In the genomic region with DNA sequence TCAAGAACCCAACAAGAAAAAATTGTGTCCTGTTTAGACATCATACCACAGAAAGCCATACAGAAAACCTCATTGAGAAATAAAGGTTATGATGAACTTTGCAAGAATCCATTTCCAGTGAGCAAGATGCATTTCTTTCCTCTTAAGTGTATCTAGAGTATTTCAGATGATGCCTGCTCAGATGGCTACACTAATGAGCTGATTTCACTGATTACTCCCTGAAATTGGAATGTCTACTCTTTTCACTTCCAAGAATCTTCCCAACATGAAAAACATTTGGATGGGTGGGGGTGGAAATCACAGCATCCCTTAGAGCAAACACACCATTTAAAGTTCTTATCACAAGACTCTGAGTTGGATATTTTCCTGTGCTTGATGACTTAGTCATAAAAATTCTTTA, we compare ENCODE assay signal across 20 cellular contexts. TPM values are rescaled to one million over a fixed set of nuclear protein-coding genes. Genes with fewer than 3 reads are reported as not detected.
A peak's percentile ranks its signal among the peaks of the same experiment; 100 is the strongest.
DNase-seq lines count a peak whose midpoint lies in the region; ATAC-seq and TF ChIP-seq lines count a peak whose summit lies in the region.
"Had no signal": no experiment of that assay in that cellular context is flagged by ENCODE, and none has a peak within 500 bp of the region (broad histone marks: within the 10 kb centered on the region; RNA-seq: fewer than 3 reads in every experiment).

No MANE protein-coding gene starts in this region.

- no peak for TF ChIP-seq CTCF in right lobe of liver (IDR thresholded peaks at IDR 0.05)

- no peak overlapping the region for H3K4me3 ChIP-seq in right lobe of liver
- H3K4me3 ChIP-seq: dorsolateral prefrontal cortex, testis had no signal

- intact Hi-C loops in right lobe of liver (cut with DNase I): no loop called here
- intact Hi-C loops in Right ventricle myocardium superior (cut with DNase I): no loop called here

- DNase-seq in AG20443 (ENCODE audit: low spot score) (peak; percentile 76), NCI-H226 (peak; percentile 88), dedifferentiated amniotic fluid mesenchymal stem cell (ENCODE audit: extremely low spot score) (peak; percentile 21), non-pigmented ciliary epithelial cell (ENCODE audit: low read depth) (peak; percentile 71), right lobe of liver (no peak), SHP77 (lab: John Stamatoyannopoulos, UW) (no peak), Right ventricle myocardium superior (no peak)
- DNase-seq: activated effector memory CD4-positive, alpha-beta T cell treated with anti-CD3 and anti-CD28 coated beads, Interleukin-2, amount 50 U/mL, for 16 hours; aorta; DMS53; dorsolateral prefrontal cortex; left colon; NCI-H187; SIG-M5; stimulated activated CD4-positive, alpha-beta T cell treated with anti-CD3 and anti-CD28 coated beads, Interleukin-4, amount 100 ng/mL, for 4 hours; testis had no signal

- no peaks in the 10 kb centered on the region for H3K9me3 ChIP-seq in right lobe of liver
- H3K9me3 ChIP-seq: neutrophil, testis had no signal

- no peak overlapping the region for H3K27ac ChIP-seq in right lobe of liver
- H3K27ac ChIP-seq: dorsolateral prefrontal cortex, neutrophil, testis had no signal

- no peaks in the 10 kb centered on the region for H3K27me3 ChIP-seq in right lobe of liver
- H3K27me3 ChIP-seq: dorsolateral prefrontal cortex, neutrophil, testis had no signal

- ATAC-seq in right lobe of liver (no peak), HG02610 (IDR thresholded peaks at IDR 0.05; ENCODE audit: unreplicated experiment) (no peak), Right ventricle myocardium superior (ENCODE audit: poor library complexity) (no peak)
- ATAC-seq: activated CD4-positive, CD25-positive, alpha-beta regulatory T cell treated with anti-CD3 and anti-CD28 coated beads, Interleukin-2, amount 50 U/mL, for 24 hours; esophagus mucosa; left colon had no signal

- no peaks in the 10 kb centered on the region for H3K36me3 ChIP-seq in right lobe of liver
- H3K36me3 ChIP-seq: neutrophil had no signal

- no peak for TF ChIP-seq POLR2A in right lobe of liver (IDR thresholded peaks at IDR 0.05)

- H3K4me1 ChIP-seq in right lobe of liver: no peaks in the 10 kb centered on the region
- H3K4me1 ChIP-seq: testis had no signal

RNA-seq across cellular contexts. Expression of gene IL12A, which starts 41.4 kb away (rescaled TPM):
- total RNA-seq in right lobe of liver (under 1 TPM in 1 of 6 experiments, not detected in 5; 0.55 TPM), Right ventricle myocardium superior (0.91 TPM)

Comparison
In these comparisons a context has a peak if more than half of its experiments do, and no peak if none do; other contexts are left out.
1. DNase-seq: peak in AG20443 (single experiment), NCI-H226 (single experiment), dedifferentiated amniotic fluid mesenchymal stem cell (single experiment) and non-pigmented ciliary epithelial cell (single experiment); none in right lobe of liver (0 of 3), SHP77 (0 of 2) and Right ventricle myocardium superior (single experiment).